Comparison of ENCODE assay signal across 19 cellular contexts in genomic region chr18:45557779-45558178, GRCh38. TPM values are rescaled to one million over a fixed set of nuclear protein-coding genes. Genes with fewer than 3 reads are reported as not detected.
DNase-seq lines count a peak whose midpoint lies in the region; ATAC-seq and TF ChIP-seq lines count a peak whose summit lies in the region.
"Had no signal": no experiment of that assay in that cellular context is flagged by ENCODE, and none has a peak within 500 bp of the region (broad histone marks: within the 10 kb centered on the region; RNA-seq: fewer than 3 reads in every experiment).

No MANE protein-coding gene starts in this region.

- POLR2A ChIA-PET in WTC11 (lab: Charles Lee), result no interaction called here

- H3K27ac Mint-ChIP-seq in natural killer cell treated with Interleukin-12 subunit alpha and Interleukin-12 subunit beta and Interleukin-15 and Interleukin-18, amount 100 ng/mL, for 72 hours, result no peak overlapping the region
- no peak overlapping the region for H3K27ac Mint-ChIP-seq in natural killer cell
- no peak overlapping the region for H3K27ac Mint-ChIP-seq in WTC11
- H3K27ac Mint-ChIP-seq: CD14-positive monocyte; CD4-positive, alpha-beta memory T cell; H9 had no signal

- H3K9me3 Mint-ChIP-seq in natural killer cell treated with Interleukin-12 subunit alpha and Interleukin-12 subunit beta and Interleukin-15 and Interleukin-18, amount 100 ng/mL, for 72 hours, result no peaks in the 10 kb centered on the region
- no peaks in the 10 kb centered on the region for H3K9me3 Mint-ChIP-seq in natural killer cell
- 0 out of 2 replicates have a peak, but pooled peaks cover 4% of the 10 kb centered on the region for H3K9me3 Mint-ChIP-seq in WTC11
- H3K9me3 Mint-ChIP-seq: CD4-positive, alpha-beta memory T cell; H9 had no signal

- DNase-seq in DMS79 treated with DMSO at 0.1 percent for 48 hours (lab: John Stamatoyannopoulos, UW) (peak; percentile 47), DMS79 (lab: John Stamatoyannopoulos, UW) (no peak), natural killer cell (no peak), left lung (no peak), SIG-M5 (lab: John Stamatoyannopoulos, UW) (no peak), WTC11 (ENCODE audit: low spot score) (no peak)
- DNase-seq in natural killer cell treated with Interleukin-12 subunit alpha and Interleukin-12 subunit beta and Interleukin-15 and Interleukin-18, amount 100 ng/mL, for 72 hours (ENCODE audit: low spot score), result no peak
- DNase-seq: 8988T; CD4-positive, alpha-beta memory T cell; DMS153; GDM1; H9; IMR-90 had no signal

- H3K4me1 ChIP-seq in left lung, result no peaks in the 10 kb centered on the region
- H3K4me1 ChIP-seq: BLaER1 had no signal

- TF ChIP-seq CTCF in natural killer cell (IDR thresholded peaks at IDR 0.05) (no peak), left lung (IDR thresholded peaks at IDR 0.05) (no peak), WTC11 (IDR thresholded peaks at IDR 0.05) (no peak)

- intact Hi-C loops in natural killer cell (cut with micrococcal nuclease) (no loop called here), left lung (cut with DNase I) (no loop called here)

- no peaks in the 10 kb centered on the region for H3K9me3 ChIP-seq in left lung
- H3K9me3 ChIP-seq: BLaER1 had no signal

- H3K27me3 Mint-ChIP-seq in natural killer cell treated with Interleukin-12 subunit alpha and Interleukin-12 subunit beta and Interleukin-15 and Interleukin-18, amount 100 ng/mL, for 72 hours, result peaks cover 6% of the 10 kb centered on the region in 2 donors
- peaks cover 0 to 2% of the 10 kb centered on the region in 2 donors for H3K27me3 Mint-ChIP-seq in natural killer cell (ENCODE audit: low read depth in 2 of 2)
- no peaks in the 10 kb centered on the region; the same call in 1 of the 2 replicates for H3K27me3 Mint-ChIP-seq in WTC11 (ENCODE audit: low read depth)

- no peaks in the 10 kb centered on the region for H3K36me3 Mint-ChIP-seq in natural killer cell treated with Interleukin-12 subunit alpha and Interleukin-12 subunit beta and Interleukin-15 and Interleukin-18, amount 100 ng/mL, for 72 hours
- H3K36me3 Mint-ChIP-seq in natural killer cell (no peaks in the 10 kb centered on the region), WTC11 (no peaks in the 10 kb centered on the region)
- H3K36me3 Mint-ChIP-seq: CD14-positive monocyte; CD4-positive, alpha-beta memory T cell had no signal

- no peak overlapping the region for H3K4me3 ChIP-seq in left lung
- H3K4me3 ChIP-seq: BLaER1 had no signal

- no peak overlapping the region for H3K27ac ChIP-seq in left lung
- H3K27ac ChIP-seq: BLaER1 had no signal

- peak; percentile 13 to 16 for ATAC-seq in natural killer cell treated with Interleukin-12 subunit alpha and Interleukin-12 subunit beta and Interleukin-15 and Interleukin-18, amount 100 ng/mL, for 72 hours
- ATAC-seq in natural killer cell (no peak), left lung (peak; percentile 73), WTC11 (no peak), GM21447 (IDR thresholded peaks at IDR 0.05; ENCODE audit: unreplicated experiment) (no peak)

- no peaks in the 10 kb centered on the region for H3K27me3 ChIP-seq in left lung
- H3K27me3 ChIP-seq: BLaER1 had no signal

- H3K4me3 Mint-ChIP-seq in natural killer cell treated with Interleukin-12 subunit alpha and Interleukin-12 subunit beta and Interleukin-15 and Interleukin-18, amount 100 ng/mL, for 72 hours, result no peak overlapping the region
- H3K4me3 Mint-ChIP-seq in natural killer cell, result no peak overlapping the region
- no peak overlapping the region for H3K4me3 Mint-ChIP-seq in WTC11
- H3K4me3 Mint-ChIP-seq: CD14-positive monocyte; CD4-positive, alpha-beta memory T cell; H9 had no signal

- no peaks in the 10 kb centered on the region for H3K4me1 Mint-ChIP-seq in natural killer cell treated with Interleukin-12 subunit alpha and Interleukin-12 subunit beta and Interleukin-15 and Interleukin-18, amount 100 ng/mL, for 72 hours (ENCODE audit: low read depth in 2 of 2)
- no peaks in the 10 kb centered on the region for H3K4me1 Mint-ChIP-seq in natural killer cell
- H3K4me1 Mint-ChIP-seq in WTC11, result no peaks in the 10 kb centered on the region
- H3K4me1 Mint-ChIP-seq: CD14-positive monocyte; CD4-positive, alpha-beta memory T cell; H9 had no signal

- no peaks in the 10 kb centered on the region for H3K36me3 ChIP-seq in left lung
- H3K36me3 ChIP-seq: BLaER1 had no signal

- CTCF ChIA-PET in WTC11 (lab: Charles Lee), result interaction anchor here (1.8 kb wide), 1 partner anchor 14 kb away, joined by 4 read pairs; no protein-coding TSS in a partner anchor

TF ChIP-seq in WTC11, 78 proteins besides CTCF, POLR2A, EP300 and RAD21 (continues in another document):
- TF ChIP-seq E2F5 (CRISPR knock-in tag; IDR thresholded peaks at IDR 0.05), result no peak
- TF ChIP-seq HMGA2 (CRISPR knock-in tag; IDR thresholded peaks at IDR 0.05), result no peak
- TF ChIP-seq ZBTB43 (CRISPR knock-in tag; IDR thresholded peaks at IDR 0.05), result no peak
- no peak for TF ChIP-seq ZNF281 (CRISPR knock-in tag; IDR thresholded peaks at IDR 0.05)
- no peak for TF ChIP-seq NR3C1 (CRISPR knock-in tag; conservative IDR thresholded peaks at IDR 0.05; ENCODE audit: low read depth)
- TF ChIP-seq ZNF138 (CRISPR knock-in tag; conservative IDR thresholded peaks at IDR 0.05), result no peak
- no peak for TF ChIP-seq ETV6 (CRISPR knock-in tag; IDR thresholded peaks at IDR 0.05)
- TF ChIP-seq AFF4 (CRISPR knock-in tag; IDR thresholded peaks at IDR 0.05; ENCODE audit: borderline replicate concordance), result no peak

RNA-seq across cellular contexts. Expression of gene SLC14A2, which starts 57.5 kb away (rescaled TPM):
- total RNA-seq in natural killer cell treated with Interleukin-12 subunit alpha and Interleukin-12 subunit beta and Interleukin-15 and Interleukin-18, amount 100 ng/mL, for 72 hours, result under 1 TPM; 0.21 to 0.36 TPM
- under 1 TPM in 1 of 3 donors, not detected in 2; 0.10 TPM for total RNA-seq in natural killer cell
- total RNA-seq in left lung, result under 1 TPM; 0.12 to 0.37 TPM
- total RNA-seq in WTC11 (2021), result 0.05 to 0.07 TPM in 2 of 3 replicates, not detected in the other
- total RNA-seq: A673, Daoy, H1, IMR-90 had no signal

Comparison
In these comparisons a context has a peak if more than half of its experiments do, and no peak if none do; other contexts are left out.
1. ATAC-seq: peak in natural killer cell treated with Interleukin-12 subunit alpha and Interleukin-12 subunit beta and Interleukin-15 and Interleukin-18, amount 100 ng/mL, for 72 hours (2 of 2) and left lung (single experiment); none in natural killer cell (0 of 3), WTC11 (single experiment) and GM21447 (single experiment).